ENCODE assay signal across 21 cellular contexts in the genomic region with DNA sequence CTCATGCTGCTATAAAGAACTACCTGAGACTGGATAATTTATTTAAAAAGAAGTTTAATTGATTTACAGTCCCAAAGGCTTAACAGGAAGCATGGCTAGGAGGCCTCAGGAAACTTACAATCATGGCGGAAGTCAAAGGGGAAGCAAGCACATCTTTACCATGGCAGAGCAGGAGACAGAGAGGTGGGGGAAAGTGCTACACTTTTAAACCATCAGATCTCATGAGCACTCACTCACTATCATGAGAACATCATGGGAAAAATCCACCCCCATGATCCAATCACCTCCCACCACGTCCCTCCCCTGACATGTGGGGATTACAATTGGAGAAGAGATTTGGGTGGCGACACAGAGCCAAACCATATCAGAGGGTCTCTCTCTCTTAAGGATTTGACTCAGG.
"Had no signal": no experiment of that assay in that cellular context is flagged by ENCODE, and none has a peak within 500 bp of the region (broad histone marks: within the 10 kb centered on the region; RNA-seq: fewer than 3 reads in every experiment).

No MANE protein-coding gene starts in this region.

- H3K4me1 ChIP-seq: esophagus squamous epithelium, gastrocnemius medialis, left lung, lower lobe of right lung had no signal

- H3K27ac ChIP-seq: epithelial cell of prostate, esophagus squamous epithelium, gastrocnemius medialis, left lung, lower lobe of right lung had no signal

- DNase-seq: effector CD8-positive, alpha-beta T cell; effector memory CD8-positive, alpha-beta T cell; endodermal cell; erythroblast; esophagus squamous epithelium; foreskin fibroblast; foreskin melanocyte; gastrocnemius medialis; glutamatergic neuron; head of caudate nucleus; heart right ventricle; hippocampal formation; left cardiac atrium; left lung; lower lobe of right lung; mesenchymal stem cell; mucosa of descending colon; naive B cell had no signal

- H3K9me3 ChIP-seq: esophagus squamous epithelium, gastrocnemius medialis, heart right ventricle, left lung, lower lobe of right lung, mucosa of descending colon had no signal

- H3K4me3 ChIP-seq: coronary artery, esophagus squamous epithelium, gastrocnemius medialis, heart right ventricle, left lung, lower lobe of right lung, mucosa of descending colon had no signal

- H3K36me3 ChIP-seq: esophagus squamous epithelium, gastrocnemius medialis, heart right ventricle, left lung, lower lobe of right lung had no signal

- ATAC-seq: effector memory CD8-positive, alpha-beta T cell; esophagus mucosa; gastrocnemius medialis; left cardiac atrium; left lung; lower lobe of right lung; mucosa of descending colon had no signal

- H3K27me3 ChIP-seq: gastrocnemius medialis, heart right ventricle, left lung had no signal
